ENCODE assay signal across 8 cellular contexts in genomic region chr20:47274449-47275108, GRCh38.
DNase-seq lines count a peak whose midpoint lies in the region; ATAC-seq and TF ChIP-seq lines count a peak whose summit lies in the region.

No MANE protein-coding gene starts in this region.

- H3K4me3 Mint-ChIP-seq in T-helper 17 cell (no peak overlapping the region), nephron (peak overlapping the region in 1 of 3 experiments; percentile 61)

- peaks cover 13% of the 10 kb centered on the region for H3K4me1 ChIP-seq in A673 (ENCODE audit: insufficient read depth, low read length, poor library complexity, severe bottlenecking)

- H3K4me1 Mint-ChIP-seq in T-helper 17 cell, result peaks cover 12% of the 10 kb centered on the region
- peaks cover 43% of the 10 kb centered on the region for H3K4me1 Mint-ChIP-seq in nephron

- ATAC-seq in GM18873 (IDR thresholded peaks at IDR 0.05; ENCODE audit: low FRiP score, unreplicated experiment) (peak; percentile 67), HG03175 (IDR thresholded peaks at IDR 0.05; ENCODE audit: unreplicated experiment) (peak; percentile 69), T-helper 17 cell (peak; percentile 65)

- CTCF ChIA-PET in A673 (lab: Charles Lee), result interaction anchor here (0.9 to 6.7 kb wide), 2 partner anchors 109 to 347 kb away, joined by 4 to 87 read pairs; no protein-coding TSS in a partner anchor

- no peaks in the 10 kb centered on the region for H3K27me3 ChIP-seq in A673 (replicated peaks; ENCODE audit: insufficient read depth, low read depth, low read length, poor library complexity)

- no peaks in the 10 kb centered on the region for H3K9me3 Mint-ChIP-seq in nephron

- POLR2A ChIA-PET in A673 (lab: Charles Lee; ENCODE audit: low non-redundant PET), result interaction anchor here (0.6 kb wide), 1 partner anchor 200 kb away, joined by 9 read pairs; no protein-coding TSS in a partner anchor

- H3K27ac Mint-ChIP-seq in T-helper 17 cell (peak overlapping the region; percentile 84), nephron (peak overlapping the region; percentile 62 to 91 (median 79))

- no TSS peak for BruUV-seq in A673 (replicated peaks; lab: Mats Ljungman, UMichigan)

- no peaks in the 10 kb centered on the region for H3K9me3 ChIP-seq in A673 (ENCODE audit: low read depth, low read length, poor library complexity, severe bottlenecking)
- no peaks in the 10 kb centered on the region for H3K9me3 ChIP-seq in T-helper 17 cell (ENCODE audit: control insufficient read depth, low read length, poor library complexity, severe bottlenecking)

- peaks cover 11% of the 10 kb centered on the region for H3K36me3 ChIP-seq in A673 (ENCODE audit: insufficient read depth, low read length, poor library complexity, severe bottlenecking)

- TF ChIP-seq CTCF in A673 (conservative IDR thresholded peaks at IDR 0.05; ENCODE audit: low read depth, low read length) (no peak), nephron (IDR thresholded peaks at IDR 0.05; ENCODE audit: unreplicated experiment in 3 of 3) (no peak)

- H3K27ac ChIP-seq in A673 (ENCODE audit: low read depth, low read length, poor library complexity, severe bottlenecking), result peak overlapping the region; percentile 60

- H3K4me3 ChIP-seq in A673 (ENCODE audit: low read depth, low read length, poor library complexity, severe bottlenecking), result no peak overlapping the region

- intact Hi-C loops in A673 (cut with micrococcal nuclease; ENCODE audit: unreplicated experiment), result loop anchor here (5.0 kb wide), 1 partner anchor 343 kb away; no protein-coding TSS in a partner anchor

- H3K27me3 Mint-ChIP-seq in T-helper 17 cell (no peaks in the 10 kb centered on the region), nephron (ENCODE audit: low read depth) (no peaks in the 10 kb centered on the region)

- H3K36me3 Mint-ChIP-seq in T-helper 17 cell (ENCODE audit: low read depth), result peaks cover 2% of the 10 kb centered on the region
- peaks cover 55% of the 10 kb centered on the region for H3K36me3 Mint-ChIP-seq in nephron (ENCODE audit: low read depth)

- peak; percentile 51 for DNase-seq in A673 (ENCODE audit: low spot score)
- DNase-seq in T-helper 17 cell, result no peak
- peak; percentile 47 for DNase-seq in epidermal melanocyte (ENCODE audit: insufficient read length, low spot score)
- DNase-seq in NCI-H748 (lab: John Stamatoyannopoulos, UW; ENCODE audit: unreplicated experiment), result no peak
- DNase-seq in retina, result no peak

Comparison
In these comparisons a context has a peak if more than half of its experiments do, and no peak if none do; other contexts are left out.
1. DNase-seq: peak in A673 (single experiment) and epidermal melanocyte (single experiment); none in T-helper 17 cell (0 of 3), NCI-H748 (single experiment) and retina (single experiment).
2. Peak in every context shown above with its lines, with median percentiles within 50 percentile points of each other: ATAC-seq.